ENCODE assay signal across 10 cellular contexts in genomic region chr17:77728022-77728671, GRCh38.
DNase-seq lines count a peak whose midpoint lies in the region; ATAC-seq and TF ChIP-seq lines count a peak whose summit lies in the region.
"Had no signal": no experiment of that assay in that cellular context is flagged by ENCODE, and none has a peak within 500 bp of the region (broad histone marks: within the 10 kb centered on the region; RNA-seq: fewer than 3 reads in every experiment).

No MANE protein-coding gene starts in this region.

- CTCF ChIA-PET in MCF 10A (lab: Yijun Ruan, JAX): interaction anchor here (0.8 kb wide), 1 partner anchor 185 kb away, joined by 3 read pairs; no protein-coding TSS in a partner anchor

- intact Hi-C loops in breast epithelium (cut with DNase I; ENCODE audit: low total_unique reads) (no loop called here), MCF 10A (cut with micrococcal nuclease) (no loop called here), left ventricle myocardium superior (cut with micrococcal nuclease) (no loop called here), vagina (cut with DNase I) (no loop called here)

- TF ChIP-seq CTCF in breast epithelium (IDR thresholded peaks at IDR 0.05): peak; percentile 28 to 52 (median 37)
- no peak for TF ChIP-seq CTCF in MCF 10A (IDR thresholded peaks at IDR 0.05; ENCODE audit: unreplicated experiment)
- peak in 1 of 3 experiments; percentile 22 for TF ChIP-seq CTCF in vagina (IDR thresholded peaks at IDR 0.05)

- H3K27ac ChIP-seq in breast epithelium (peak overlapping the region; percentile 30 to 88), vagina (peak overlapping the region; percentile 77)
- H3K27ac ChIP-seq: SJSA1 had no signal

- H3K4me3 ChIP-seq in breast epithelium (peak overlapping the region in 1 of 3 donors; percentile 33), vagina (no peak overlapping the region)
- H3K4me3 ChIP-seq: SJSA1 had no signal

- H3K4me3 Mint-ChIP-seq in MCF 10A (ENCODE audit: unreplicated experiment): no peak overlapping the region
- H3K4me3 Mint-ChIP-seq: CD4-positive, alpha-beta T cell had no signal

- H3K9me3 Mint-ChIP-seq in MCF 10A (ENCODE audit: unreplicated experiment): peaks cover 18% of the 10 kb centered on the region

- DNase-seq in breast epithelium (ENCODE audit: low spot score in 2 of 2) (peak in 1 of 2 donors; percentile 35), MCF 10A (ENCODE audit: unreplicated experiment) (no peak), SHP77 treated with DMSO at 0.1 percent for 48 hours (lab: John Stamatoyannopoulos, UW) (peak; percentile 85), left ventricle myocardium superior (peak; percentile 64), vagina (ENCODE audit: extremely low spot score in 2 of 2) (peak in 1 of 2 donors; percentile 81)
- DNase-seq: CD4-positive, alpha-beta T cell had no signal

- POLR2A ChIA-PET in MCF 10A (lab: Yijun Ruan, JAX): no interaction called here

- H3K9me3 ChIP-seq in breast epithelium: no peaks in the 10 kb centered on the region
- no peaks in the 10 kb centered on the region for H3K9me3 ChIP-seq in vagina

- H3K4me1 Mint-ChIP-seq in MCF 10A (ENCODE audit: insufficient read depth, unreplicated experiment): no peaks in the 10 kb centered on the region

- no peaks in the 10 kb centered on the region for H3K36me3 Mint-ChIP-seq in MCF 10A (ENCODE audit: insufficient read depth, unreplicated experiment)

- H3K36me3 ChIP-seq in breast epithelium: no peaks in the 10 kb centered on the region
- H3K36me3 ChIP-seq in vagina: no peaks in the 10 kb centered on the region
- H3K36me3 ChIP-seq: SJSA1 had no signal

- no peak overlapping the region for H3K27ac Mint-ChIP-seq in MCF 10A (ENCODE audit: low read depth, unreplicated experiment)
- H3K27ac Mint-ChIP-seq: CD4-positive, alpha-beta T cell had no signal

- H3K27me3 ChIP-seq in breast epithelium: no peaks in the 10 kb centered on the region
- no peaks in the 10 kb centered on the region for H3K27me3 ChIP-seq in vagina

- no TSS peak for BruUV-seq in MCF 10A (replicated peaks; lab: Mats Ljungman, UMichigan)

- peaks cover 0 to 4% of the 10 kb centered on the region in 2 donors for H3K4me1 ChIP-seq in breast epithelium
- peaks cover 25% of the 10 kb centered on the region for H3K4me1 ChIP-seq in vagina
- H3K4me1 ChIP-seq: SJSA1 had no signal

- TF ChIP-seq POLR2A in breast epithelium (IDR thresholded peaks at IDR 0.05): no peak
- TF ChIP-seq POLR2A in vagina (IDR thresholded peaks at IDR 0.05): no peak

- ATAC-seq in left ventricle myocardium superior (peak; percentile 76), GM19467 (IDR thresholded peaks at IDR 0.05; ENCODE audit: unreplicated experiment) (no peak), GM19397 (IDR thresholded peaks at IDR 0.05; ENCODE audit: unreplicated experiment) (no peak), GM19328 (IDR thresholded peaks at IDR 0.05; ENCODE audit: unreplicated experiment) (no peak)

- H3K27me3 Mint-ChIP-seq in MCF 10A (ENCODE audit: insufficient read depth, unreplicated experiment): peaks cover 74% of the 10 kb centered on the region
